In the genomic region with DNA sequence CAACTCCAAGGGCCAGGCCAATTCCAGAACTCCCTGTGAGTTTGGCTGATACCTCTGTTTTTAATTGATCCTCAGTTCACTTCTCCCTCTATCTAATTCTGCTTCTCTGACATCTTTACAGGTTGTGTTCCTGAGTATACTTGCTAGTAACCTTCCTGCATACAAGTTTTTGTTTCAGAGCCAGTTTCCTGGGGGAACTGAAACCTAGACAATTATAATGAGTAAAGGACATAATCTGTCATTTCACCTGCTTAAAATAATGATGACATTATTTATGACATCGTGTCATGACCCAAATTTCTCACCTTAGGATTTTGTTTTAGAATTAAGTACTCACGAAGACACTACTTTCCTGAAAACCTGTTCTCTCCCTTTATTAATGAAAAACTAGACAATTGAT, we compare ENCODE assay signal across 12 cellular contexts. TPM values are rescaled to one million over a fixed set of nuclear protein-coding genes. Genes with fewer than 3 reads are reported as not detected.
DNase-seq lines count a peak whose midpoint lies in the region; ATAC-seq and TF ChIP-seq lines count a peak whose summit lies in the region.
"Had no signal": no experiment of that assay in that cellular context is flagged by ENCODE, and none has a peak within 500 bp of the region (broad histone marks: within the 10 kb centered on the region; RNA-seq: fewer than 3 reads in every experiment).

No MANE protein-coding gene starts in this region.

- no peaks in the 10 kb centered on the region for H3K27me3 ChIP-seq in Karpas-422 (ENCODE audit: low read length)
- no peaks in the 10 kb centered on the region for H3K27me3 ChIP-seq in Peyer's patch

- H3K9me2 ChIP-seq in Karpas-422 (replicated peaks; ENCODE audit: insufficient read depth, low read length): no peaks in the 10 kb centered on the region; the same call in 1 of the 2 replicates

- H3K4me1 ChIP-seq in Karpas-422 (ENCODE audit: low read length): peaks cover 16% of the 10 kb centered on the region
- peaks cover 0 to 3% (median 1%) of the 10 kb centered on the region in 4 donors for H3K4me1 ChIP-seq in Peyer's patch
- H3K4me1 ChIP-seq: parathyroid adenoma had no signal

- no peaks in the 10 kb centered on the region for H3K36me3 Mint-ChIP-seq in CD14-positive monocyte

- no peaks in the 10 kb centered on the region for H3K9me3 ChIP-seq in Karpas-422 (ENCODE audit: low read length)
- H3K9me3 ChIP-seq in Peyer's patch: no peaks in the 10 kb centered on the region

- H3K4me3 ChIP-seq in Karpas-422 (ENCODE audit: low read length) (no peak overlapping the region), Peyer's patch (peak overlapping the region in 1 of 4 donors; percentile 18)
- H3K4me3 ChIP-seq: GM23338 had no signal

- H4K20me1 ChIP-seq in Karpas-422 (ENCODE audit: insufficient read depth, low read depth, low read length): no peaks in the 10 kb centered on the region

- no peaks in the 10 kb centered on the region for H3K9me3 Mint-ChIP-seq in CD14-positive monocyte
- H3K9me3 Mint-ChIP-seq: activated T-cell treated with anti-CD3 and anti-CD28 coated beads, Interleukin-2, amount 50 U/mL, for 24 hours; GM23338 had no signal

- H3K27ac Mint-ChIP-seq in CD14-positive monocyte: peak overlapping the region; percentile 76 to 93 (median 91)
- H3K27ac Mint-ChIP-seq: activated T-cell treated with anti-CD3 and anti-CD28 coated beads, Interleukin-2, amount 50 U/mL, for 24 hours; GM23338 had no signal

- intact Hi-C loops in CD14-positive monocyte (cut with micrococcal nuclease): no loop called here

- H3K4me3 Mint-ChIP-seq in CD14-positive monocyte: peak overlapping the region in 1 of 2 donors; percentile 82
- H3K4me3 Mint-ChIP-seq: activated T-cell treated with anti-CD3 and anti-CD28 coated beads, Interleukin-2, amount 50 U/mL, for 24 hours; GM23338 had no signal

- no peak overlapping the region for H3K9ac ChIP-seq in Karpas-422 (ENCODE audit: low read length)
- H3K9ac ChIP-seq: parathyroid adenoma had no signal

- H3K4me2 ChIP-seq in Karpas-422 (ENCODE audit: low read depth, low read length, poor library complexity, severe bottlenecking): peak overlapping the region; percentile 13
- H3K4me2 ChIP-seq: GM23338 had no signal

- H3K27ac ChIP-seq in Karpas-422 (ENCODE audit: low read length) (no peak overlapping the region), Peyer's patch (peak overlapping the region in 2 of 4 donors; percentile 71 to 83)
- H3K27ac ChIP-seq: parathyroid adenoma had no signal

- no peak for TF ChIP-seq POLR2A in Peyer's patch (IDR thresholded peaks at IDR 0.05)

- ATAC-seq in GM19035 (IDR thresholded peaks at IDR 0.05; ENCODE audit: unreplicated experiment) (peak; percentile 63), HG02852 (IDR thresholded peaks at IDR 0.05; ENCODE audit: unreplicated experiment) (peak; percentile 69)
- ATAC-seq: GM23338 had no signal

- TF ChIP-seq CTCF in CD14-positive monocyte (IDR thresholded peaks at IDR 0.05) (no peak), Peyer's patch (IDR thresholded peaks at IDR 0.05) (no peak)

- H2AFZ ChIP-seq in Karpas-422 (ENCODE audit: low read length): no peak overlapping the region
- H2AFZ ChIP-seq: GM23338, parathyroid adenoma had no signal

- H3K79me2 ChIP-seq in Karpas-422 (ENCODE audit: low read length): no peaks in the 10 kb centered on the region
- H3K79me2 ChIP-seq: parathyroid adenoma had no signal

- H3K36me3 ChIP-seq in Karpas-422 (ENCODE audit: insufficient read depth, low read length) (no peaks in the 10 kb centered on the region), Peyer's patch (no peaks in the 10 kb centered on the region)

- H3K27me3 Mint-ChIP-seq in CD14-positive monocyte (ENCODE audit: low read depth in 3 of 3): peaks cover 0 to 2% (median 0%) of the 10 kb centered on the region in 3 donors
- H3K27me3 Mint-ChIP-seq: activated T-cell treated with anti-CD3 and anti-CD28 coated beads, Interleukin-2, amount 50 U/mL, for 24 hours had no signal

- DNase-seq in CD14-positive monocyte (ENCODE audit: low spot score) (no peak), Karpas-422 (peak; percentile 58), putamen (ENCODE audit: low spot score) (no peak), Peyer's patch (no peak), T-helper 9 cell (no peak)
- DNase-seq in stimulated activated CD4-positive, alpha-beta T cell treated with anti-CD3 and anti-CD28 coated beads, Interleukin-2, amount 100 ng/mL, for 48 hours: no peak
- DNase-seq: activated T-cell treated with anti-CD3 and anti-CD28 coated beads, Interleukin-2, amount 50 U/mL, for 24 hours; SHP77 treated with DMSO at 0.1 percent for 48 hours had no signal

- peaks cover 56% of the 10 kb centered on the region for H3K4me1 Mint-ChIP-seq in CD14-positive monocyte
- H3K4me1 Mint-ChIP-seq: GM23338 had no signal

RNA-seq across cellular contexts. Expression of a gene that starts 12.5 kb away (rescaled TPM):
- 10 to 100 TPM in 1 of 2 donors, 1 to 10 TPM in 1; 7.6 to 14.4 TPM for polyA plus RNA-seq in CD14-positive monocyte
- total RNA-seq in Karpas-422 (2014; rRNA removed; shearing (Covaris generic); ENCODE audit: low replicate concordance): 178 and 188 TPM in 2 replicates
- 100 to 1,000 TPM in 1 of 4 donors, 10 to 100 TPM in 3; 42.4 to 262 (median 71.0) TPM for total RNA-seq in Peyer's patch
